34 cellular contexts compared by ENCODE assay signal in genomic region chr4:1453731-1454130, GRCh38. TPM values are rescaled to one million over a fixed set of nuclear protein-coding genes. Genes with fewer than 3 reads are reported as not detected.
"Had no signal": no experiment of that assay in that cellular context is flagged by ENCODE, and none has a peak within 500 bp of the region (broad histone marks: within the 10 kb centered on the region; RNA-seq: fewer than 3 reads in every experiment).

No MANE protein-coding gene starts in this region.

- DNase-seq: naive thymus-derived CD4-positive, alpha-beta T cell; natural killer cell; nucleus accumbens; ovary; psoas muscle; right cardiac atrium; spleen; stimulated activated CD4-positive, alpha-beta T cell treated with anti-CD3 and anti-CD28 coated beads, Interleukin-12 subunit alpha, Interleukin-12 subunit beta, amount 100 ng/mL, for 4 hours; stimulated activated CD4-positive, alpha-beta T cell treated with anti-CD3 and anti-CD28 coated beads, Interleukin-1b, Interleukin-23, amount 100 ng/mL, for 48 hours; stimulated activated CD4-positive, alpha-beta T cell treated with anti-CD3 and anti-CD28 coated beads, Interleukin-4, amount 100 ng/mL, for 1 hour; stimulated activated naive CD4-positive, alpha-beta T cell; stimulated activated naive CD8-positive, alpha-beta T cell treated with anti-CD3 and anti-CD28 coated beads, Interleukin-15, amount 100 ng/mL, for 72 hours; stimulated activated naive CD8-positive, alpha-beta T cell treated with anti-CD3 and anti-CD28 coated beads, Interleukin-15, Interleukin-2, amounts not matched to agents 100 U/mL and 50 U/mL, for 24 hours; substantia nigra; testis; tibial artery; transverse colon; upper lobe of right lung; uterus had no signal

- H3K4me3 Mint-ChIP-seq: naive thymus-derived CD4-positive, alpha-beta T cell; natural killer cell; nephron; stimulated activated effector memory CD8-positive, alpha-beta T cell treated with anti-CD3 and anti-CD28 coated beads, Interleukin-12 subunit alpha, Interleukin-12 subunit beta, amount 100 ng/mL, for 72 hours; stimulated activated naive CD8-positive, alpha-beta T cell treated with anti-CD3 and anti-CD28 coated beads, Interleukin-15, amount 100 ng/mL, for 72 hours; type B pancreatic cell had no signal

- H2AFZ ChIP-seq: parathyroid adenoma had no signal

- H3K4me2 ChIP-seq: smooth muscle cell had no signal

- H3K79me2 ChIP-seq: parathyroid adenoma had no signal

- H3K27me3 ChIP-seq: ovary, testis, uterus had no signal

- H3K4me1 ChIP-seq: parathyroid adenoma, psoas muscle, spleen, suprapubic skin, testis, tibial artery, transverse colon, upper lobe of right lung, uterus had no signal

- H3K4me1 Mint-ChIP-seq: natural killer cell; nephron; stimulated activated effector memory CD8-positive, alpha-beta T cell treated with anti-CD3 and anti-CD28 coated beads, Interleukin-12 subunit alpha, Interleukin-12 subunit beta, amount 100 ng/mL, for 72 hours; stimulated activated naive CD8-positive, alpha-beta T cell treated with anti-CD3 and anti-CD28 coated beads, Interleukin-15, amount 100 ng/mL, for 72 hours had no signal

- H3K36me3 Mint-ChIP-seq: natural killer cell; stimulated activated effector memory CD8-positive, alpha-beta T cell treated with anti-CD3 and anti-CD28 coated beads, Interleukin-12 subunit alpha, Interleukin-12 subunit beta, amount 100 ng/mL, for 72 hours; type B pancreatic cell had no signal

- H3K27ac Mint-ChIP-seq: natural killer cell; nephron; progenitor cell of endocrine pancreas; stimulated activated effector memory CD8-positive, alpha-beta T cell treated with anti-CD3 and anti-CD28 coated beads, Interleukin-12 subunit alpha, Interleukin-12 subunit beta, amount 100 ng/mL, for 72 hours; stimulated activated naive CD8-positive, alpha-beta T cell treated with anti-CD3 and anti-CD28 coated beads, Interleukin-15, amount 100 ng/mL, for 72 hours; type B pancreatic cell had no signal

- H3K9me3 ChIP-seq: neutrophil, ovary, psoas muscle, suprapubic skin, testis, transverse colon, upper lobe of right lung, uterus had no signal

- H3K4me3 ChIP-seq: ovary, psoas muscle, skin epidermis, smooth muscle cell, spleen, suprapubic skin, testis, tibial artery, transverse colon, upper lobe of right lung, uterus had no signal

- H3K27ac ChIP-seq: neutrophil, ovary, parathyroid adenoma, psoas muscle, skin epidermis, spleen, suprapubic skin, testis, tibial artery, transverse colon, upper lobe of right lung, uterus had no signal

- H3K9ac ChIP-seq: parathyroid adenoma had no signal

- ATAC-seq: naive thymus-derived CD4-positive, alpha-beta T cell; natural killer cell; psoas muscle; right cardiac atrium; sciatic nerve; stimulated activated effector memory CD8-positive, alpha-beta T cell treated with anti-CD3 and anti-CD28 coated beads, Interleukin-12 subunit alpha, Interleukin-12 subunit beta, amount 100 ng/mL, for 72 hours; stimulated activated naive CD8-positive, alpha-beta T cell treated with anti-CD3 and anti-CD28 coated beads, Interleukin-15, amount 100 ng/mL, for 72 hours; stimulated activated naive CD8-positive, alpha-beta T cell treated with anti-CD3 and anti-CD28 coated beads, Interleukin-15, Interleukin-2, amounts not matched to agents 100 U/mL and 50 U/mL, for 24 hours; upper lobe of right lung had no signal

- H3K36me3 ChIP-seq: neutrophil, ovary, spleen, suprapubic skin, tibial artery, transverse colon, upper lobe of right lung, uterus had no signal

RNA-seq across cellular contexts. Expression of gene NKX1-1, which starts 47.5 kb away (rescaled TPM):
- total RNA-seq: naive thymus-derived CD4-positive, alpha-beta T cell; natural killer cell; omental fat pad; ovary; progenitor cell of endocrine pancreas; psoas muscle; renal cortical epithelial cell; right cardiac atrium; sciatic nerve; smooth muscle cell; spleen; suprapubic skin; transverse colon; upper lobe of right lung; urinary bladder; uterus had no signal
- polyA plus RNA-seq: naive thymus-derived CD4-positive, alpha-beta T cell; neural cell; ovary; psoas muscle; right cardiac atrium; smooth muscle cell; spleen; thymus; urinary bladder had no signal
